Comparison of ENCODE assay signal across 29 cellular contexts in genomic region chr5:8474569-8474930, GRCh38.
"Had no signal": no experiment of that assay in that cellular context is flagged by ENCODE, and none has a peak within 500 bp of the region (broad histone marks: within the 10 kb centered on the region; RNA-seq: fewer than 3 reads in every experiment).

No MANE protein-coding gene starts in this region.

- H3K4me1 ChIP-seq: SJSA1 had no signal

- H3K27me3 Mint-ChIP-seq: activated B cell treated with CpG ODN at 0.5 μM for 24 hours; activated CD4-positive, alpha-beta T cell treated with anti-CD3 and anti-CD28 coated beads, Interleukin-2, amount 10 ng/mL, durations not matched to agents 24 days and 14 days; activated CD8-positive, alpha-beta memory T cell treated with anti-CD3 and anti-CD28 coated beads, Interleukin-2, amount 10 ng/mL, durations not matched to agents 7 days and 5 days; activated naive CD8-positive, alpha-beta T cell; activated T-cell treated with anti-CD3 and anti-CD28 coated beads, Interleukin-2, amount 50 U/mL, for 24 hours had no signal

- ATAC-seq: activated CD8-positive, alpha-beta memory T cell treated with anti-CD3 and anti-CD28 coated beads, Interleukin-2, amount 10 ng/mL, durations not matched to agents 7 days and 5 days; SK-N-SH treated with all-trans-retinoic acid at 6 μM for 48 hours had no signal

- H3K27ac ChIP-seq: brain microvascular endothelial cell, cardiac muscle cell, Peyer's patch, SJSA1 had no signal

- H3K27ac Mint-ChIP-seq: activated B cell treated with CpG ODN at 0.5 μM for 24 hours; activated CD4-positive, alpha-beta T cell treated with anti-CD3 and anti-CD28 coated beads, Interleukin-2, amount 10 ng/mL, durations not matched to agents 24 days and 14 days; activated CD8-positive, alpha-beta memory T cell treated with anti-CD3 and anti-CD28 coated beads, Interleukin-2, amount 10 ng/mL, durations not matched to agents 7 days and 5 days; activated naive CD4-positive, alpha-beta T cell treated with anti-CD3 and anti-CD28 coated beads for 36 hours; activated naive CD8-positive, alpha-beta T cell; activated T-cell treated with anti-CD3 and anti-CD28 coated beads, Interleukin-2, amount 50 U/mL, for 24 hours; activated T-helper 1 cell treated with anti-CD3 and anti-CD28 coated beads, Interleukin-12 subunit alpha, Interleukin-12 subunit beta, Interleukin-2, Interleukin-4 antibody, amounts not matched to agents 30 ng/mL and 10 ng/mL and 1 ng/mL, durations not matched to agents 14 hours and 24 hours and 36 hours had no signal

- H3K4me3 Mint-ChIP-seq: activated B cell treated with CpG ODN at 0.5 μM for 24 hours; activated CD4-positive, alpha-beta T cell treated with anti-CD3 and anti-CD28 coated beads, Interleukin-2, amount 10 ng/mL, durations not matched to agents 24 days and 14 days; activated CD8-positive, alpha-beta memory T cell treated with anti-CD3 and anti-CD28 coated beads, Interleukin-2, amount 10 ng/mL, durations not matched to agents 7 days and 5 days; activated naive CD4-positive, alpha-beta T cell treated with anti-CD3 and anti-CD28 coated beads for 36 hours; activated naive CD8-positive, alpha-beta T cell; activated T-cell treated with anti-CD3 and anti-CD28 coated beads, Interleukin-2, amount 50 U/mL, for 24 hours; activated T-helper 1 cell treated with anti-CD3 and anti-CD28 coated beads, Interleukin-12 subunit alpha, Interleukin-12 subunit beta, Interleukin-2, Interleukin-4 antibody, amounts not matched to agents 30 ng/mL and 10 ng/mL and 1 ng/mL, durations not matched to agents 14 hours and 24 hours and 36 hours had no signal

- H3K36me3 ChIP-seq: brain microvascular endothelial cell, cardiac muscle cell, Peyer's patch, SJSA1 had no signal

- H3K27me3 ChIP-seq: brain microvascular endothelial cell, cardiac muscle cell, Peyer's patch, SJSA1 had no signal

- DNase-seq: activated B cell treated with CpG ODN at 0.5 μM for 24 hours; activated CD4-positive, alpha-beta T cell treated with anti-CD3 and anti-CD28 coated beads for 1 hour; activated CD4-positive, alpha-beta T cell treated with anti-CD3 and anti-CD28 coated beads, Interleukin-2, amount 10 ng/mL, durations not matched to agents 24 days and 14 days; activated CD4-positive, alpha-beta T cell treated with anti-CD3 and anti-CD28 coated beads, Interleukin-2, amount 50 U/mL, for 48 hours; activated CD8-positive, alpha-beta memory T cell treated with anti-CD3 and anti-CD28 coated beads, Interleukin-2, amount 10 ng/mL, durations not matched to agents 7 days and 5 days; activated effector memory CD4-positive, alpha-beta T cell treated with anti-CD3 and anti-CD28 coated beads, Interleukin-2, amount 50 U/mL, for 16 hours; activated naive CD4-positive, alpha-beta T cell treated with anti-CD3 and anti-CD28 coated beads for 36 hours; activated T-cell treated with anti-CD3 and anti-CD28 coated beads, Interleukin-2, amount 50 U/mL, for 24 hours; amygdala; brain microvascular endothelial cell; IMR-90; Kasumi-1; KBM-7; NCI-H1105; NCI-H1436; NCI-H1694 treated with DMSO at 0.1 percent for 48 hours; NCI-H2029 treated with DMSO at 0.1 percent for 48 hours; NCI-H2227 treated with DMSO at 0.1 percent for 48 hours; NCI-H526 treated with DMSO at 0.1 percent for 48 hours; NK-92 treated with Interleukin-12 subunit alpha and Interleukin-12 subunit beta, amount 100 ng/mL, for 24 hours; OCI-M1; Peyer's patch; SHP77; SW 1271 had no signal

- H3K4me3 ChIP-seq: cardiac muscle cell, Peyer's patch, SJSA1 had no signal

- H3K4me1 Mint-ChIP-seq: activated B cell treated with CpG ODN at 0.5 μM for 24 hours; activated CD4-positive, alpha-beta T cell treated with anti-CD3 and anti-CD28 coated beads, Interleukin-2, amount 10 ng/mL, durations not matched to agents 24 days and 14 days; activated CD8-positive, alpha-beta memory T cell treated with anti-CD3 and anti-CD28 coated beads, Interleukin-2, amount 10 ng/mL, durations not matched to agents 7 days and 5 days had no signal
